13 cellular contexts compared by ENCODE assay signal in the genomic region with DNA sequence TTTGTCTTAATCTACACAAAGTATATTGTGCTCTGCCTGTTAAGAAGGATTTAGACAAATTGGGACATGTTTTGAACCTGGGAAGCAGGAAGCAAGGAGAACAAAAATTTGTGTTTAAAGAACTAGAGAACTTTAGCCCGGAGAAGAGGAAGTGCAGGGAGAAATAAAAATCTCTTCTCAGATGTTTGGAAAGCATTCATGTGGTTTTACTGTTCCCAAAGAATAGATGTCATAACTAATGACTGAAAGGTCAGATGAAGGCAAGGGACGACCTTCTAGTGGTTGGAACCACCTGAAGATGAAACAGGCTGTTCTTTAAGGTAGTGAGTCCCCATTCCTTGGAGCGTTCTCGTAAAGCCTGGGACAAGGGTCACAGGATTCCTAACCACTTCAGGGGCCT. TPM values are rescaled to one million over a fixed set of nuclear protein-coding genes. Genes with fewer than 3 reads are reported as not detected.
A peak's percentile ranks its signal among the peaks of the same experiment; 100 is the strongest.
DNase-seq lines count a peak whose midpoint lies in the region; ATAC-seq and TF ChIP-seq lines count a peak whose summit lies in the region.
"Had no signal": no experiment of that assay in that cellular context is flagged by ENCODE, and none has a peak within 500 bp of the region (broad histone marks: within the 10 kb centered on the region; RNA-seq: fewer than 3 reads in every experiment).

No MANE protein-coding gene starts in this region.

- H3K4me1 Mint-ChIP-seq in HFFc6 (ENCODE audit: low read depth), result peaks cover 73% of the 10 kb centered on the region
- peaks cover 70% of the 10 kb centered on the region for H3K4me1 Mint-ChIP-seq in stimulated activated memory B cell treated with anti-CD40 and anti-IgM and Interleukin-4, amounts not matched to agents 10 μg/mL and 1 μg/mL and 100 μg/mL, for 72 hours

- DNase-seq in HFFc6 (no peak), Panc1 (ENCODE audit: low read depth, low spot score) (no peak), posterior vena cava (ENCODE audit: low spot score) (no peak)
- no peak for DNase-seq in activated CD4-positive, CD25-positive, alpha-beta regulatory T cell treated with anti-CD3 and anti-CD28 coated beads, Interleukin-2, amount 50 U/mL, for 72 hours
- DNase-seq in activated CD4-positive, CD25-positive, alpha-beta regulatory T cell (lab: John Stamatoyannopoulos, UW), result no peak
- DNase-seq: activated CD4-positive, alpha-beta memory T cell treated with anti-CD3 and anti-CD28 coated beads for 36 hours; activated naive CD4-positive, alpha-beta T cell; foreskin fibroblast; NCI-H1436 treated with DMSO at 0.1 percent for 48 hours had no signal

- TF ChIP-seq EP300 in gastroesophageal sphincter (IDR thresholded peaks at IDR 0.05), result no peak

- TF ChIP-seq POLR2A in gastroesophageal sphincter (IDR thresholded peaks at IDR 0.05), result no peak

- intact Hi-C loops in Panc1 (cut with micrococcal nuclease; ENCODE audit: unreplicated experiment) (loop anchor here (5.0 kb wide), 1 partner anchor 248 kb away; no protein-coding TSS in a partner anchor), posterior vena cava (cut with DNase I) (no loop called here)

- H3K9me3 Mint-ChIP-seq in HFFc6, result no peaks in the 10 kb centered on the region
- no peaks in the 10 kb centered on the region for H3K9me3 Mint-ChIP-seq in stimulated activated memory B cell treated with anti-CD40 and anti-IgM and Interleukin-4, amounts not matched to agents 10 μg/mL and 1 μg/mL and 100 μg/mL, for 72 hours
- H3K9me3 Mint-ChIP-seq: activated CD4-positive, alpha-beta memory T cell treated with anti-CD3 and anti-CD28 coated beads for 36 hours; neural progenitor cell had no signal

- H3K27me3 Mint-ChIP-seq in HFFc6 (ENCODE audit: insufficient read depth), result peaks cover 8% of the 10 kb centered on the region
- H3K27me3 Mint-ChIP-seq in stimulated activated memory B cell treated with anti-CD40 and anti-IgM and Interleukin-4, amounts not matched to agents 10 μg/mL and 1 μg/mL and 100 μg/mL, for 72 hours, result no peaks in the 10 kb centered on the region
- H3K27me3 Mint-ChIP-seq: activated CD4-positive, alpha-beta memory T cell treated with anti-CD3 and anti-CD28 coated beads for 36 hours had no signal

- peak overlapping the region; percentile 35; the same call in 1 of the 2 replicates for H3K27ac ChIP-seq in Panc1 (ENCODE audit: low read length)
- peak overlapping the region; percentile 80 to 93 (median 86) for H3K27ac ChIP-seq in gastroesophageal sphincter
- H3K27ac ChIP-seq: neural progenitor cell had no signal

- H3K9me3 ChIP-seq in Panc1 (ENCODE audit: control insufficient read depth, insufficient read depth, low read depth, low read length) (no peaks in the 10 kb centered on the region), gastroesophageal sphincter (no peaks in the 10 kb centered on the region)

- H3K27me3 ChIP-seq in Panc1 (ENCODE audit: control insufficient read depth, insufficient read depth, low read length), result no peaks in the 10 kb centered on the region
- no peaks in the 10 kb centered on the region for H3K27me3 ChIP-seq in gastroesophageal sphincter
- H3K27me3 ChIP-seq: neural progenitor cell had no signal

- WGBS in gastroesophageal sphincter (ENCODE audit: low coverage in 1 of 2), 2 donors, result 10 to 32% methylated on average over 4 of the region's 4 CpGs

- H3K4me3 Mint-ChIP-seq in HFFc6, result no peak overlapping the region
- H3K4me3 Mint-ChIP-seq in stimulated activated memory B cell treated with anti-CD40 and anti-IgM and Interleukin-4, amounts not matched to agents 10 μg/mL and 1 μg/mL and 100 μg/mL, for 72 hours, result no peak overlapping the region
- H3K4me3 Mint-ChIP-seq: activated CD4-positive, alpha-beta memory T cell treated with anti-CD3 and anti-CD28 coated beads for 36 hours; neural progenitor cell had no signal

- no TSS peak for BruUV-seq in Panc1 (replicated peaks; lab: Mats Ljungman, UMichigan)

- POLR2A ChIA-PET in Panc1 (lab: Charles Lee), result interaction anchor here (0.6 kb wide), 1 partner anchor 73 kb away, joined by 5 read pairs; no protein-coding TSS in a partner anchor

- TF ChIP-seq CTCF in HFFc6 (IDR thresholded peaks at IDR 0.05) (no peak), Panc1 (IDR thresholded peaks at IDR 0.05) (no peak), gastroesophageal sphincter (IDR thresholded peaks at IDR 0.05) (no peak)

- H3K27ac Mint-ChIP-seq in HFFc6, result peak overlapping the region; percentile 97
- peak overlapping the region; percentile 33 for H3K27ac Mint-ChIP-seq in stimulated activated memory B cell treated with anti-CD40 and anti-IgM and Interleukin-4, amounts not matched to agents 10 μg/mL and 1 μg/mL and 100 μg/mL, for 72 hours
- H3K27ac Mint-ChIP-seq: activated CD4-positive, alpha-beta memory T cell treated with anti-CD3 and anti-CD28 coated beads for 36 hours had no signal

- CTCF ChIA-PET in Panc1 (lab: Charles Lee), result interaction anchor here (0.8 kb wide), 1 partner anchor 9 kb away, joined by 3 read pairs; no protein-coding TSS in a partner anchor

- in situ Hi-C loops in Panc1 (cut with HindIII; ENCODE audit: low pct_unique_long_range_greater_than_20kb, low sequenced_read_pairs), result no loop called here

- no peak for ATAC-seq in Panc1
- no peak for ATAC-seq in gastroesophageal sphincter
- ATAC-seq in stimulated activated memory B cell treated with anti-CD40 and anti-IgM and Interleukin-4, amounts not matched to agents 10 μg/mL and 1 μg/mL and 100 μg/mL, for 72 hours, result no peak
- ATAC-seq in GM18511 (IDR thresholded peaks at IDR 0.05; ENCODE audit: unreplicated experiment), result no peak

- H3K4me1 ChIP-seq in Panc1 (ENCODE audit: control insufficient read depth, insufficient read depth, low read length) (peaks cover 29% of the 10 kb centered on the region), gastroesophageal sphincter (peaks cover 54 to 100% (median 71%) of the 10 kb centered on the region in 3 donors)

- peaks cover 3% of the 10 kb centered on the region for H3K36me3 Mint-ChIP-seq in HFFc6 (ENCODE audit: low read depth)
- H3K36me3 Mint-ChIP-seq in stimulated activated memory B cell treated with anti-CD40 and anti-IgM and Interleukin-4, amounts not matched to agents 10 μg/mL and 1 μg/mL and 100 μg/mL, for 72 hours, result no peaks in the 10 kb centered on the region
- H3K36me3 Mint-ChIP-seq: activated CD4-positive, alpha-beta memory T cell treated with anti-CD3 and anti-CD28 coated beads for 36 hours; neural progenitor cell had no signal

- no peaks in the 10 kb centered on the region for H3K36me3 ChIP-seq in Panc1 (ENCODE audit: control insufficient read depth, insufficient read depth, low read length)
- no peaks in the 10 kb centered on the region for H3K36me3 ChIP-seq in gastroesophageal sphincter
- H3K36me3 ChIP-seq: neural progenitor cell had no signal

- no peak overlapping the region for H3K4me3 ChIP-seq in Panc1 (ENCODE audit: low read depth in 2 of 2, low read length in 2 of 2)
- H3K4me3 ChIP-seq in gastroesophageal sphincter, result no peak overlapping the region
- H3K4me3 ChIP-seq: neural progenitor cell had no signal

RNA-seq across cellular contexts. Expression of gene IRAG1, which starts 38.3 kb away (rescaled TPM):
- total RNA-seq in HFFc6 (2021; fragmentation: NEBNext Ultra II Directional; extraction: Animal tissue kit (Norgen Biotek cat#: 25700)), result 10 to 100 TPM; 35.5 to 73.3 (median 38.2) TPM
- total RNA-seq in Panc1 (2021; ENCODE audit: unreplicated experiment) (0.21 TPM), gastroesophageal sphincter (100 to 1,000 TPM; 156 to 408 (median 278) TPM), posterior vena cava (100 to 1,000 TPM; 348 to 366 TPM)
- polyA plus RNA-seq in Panc1 (2012; ENCODE audit: insufficient read length), result 0.31 TPM
- total RNA-seq: activated CD4-positive, alpha-beta memory T cell treated with anti-CD3 and anti-CD28 coated beads for 36 hours had no signal

Comparison
In these comparisons a context has a peak if more than half of its experiments do, and no peak if none do; other contexts are left out.
1. RNA of gene IRAG1, which starts 38.3 kb away (total RNA-seq): 348 to 366 TPM in posterior vena cava, 156 to 408 TPM in gastroesophageal sphincter and 35.5 to 73.3 TPM in HFFc6; 0.21 TPM in Panc1 (single experiment); every median in the first group is over 10 times any median in the second.